18 cellular contexts compared by ENCODE assay signal in genomic region chr17:82678265-82678891, GRCh38. TPM values are rescaled to one million over a fixed set of nuclear protein-coding genes. Genes with fewer than 3 reads are reported as not detected.
DNase-seq lines count a peak whose midpoint lies in the region; ATAC-seq and TF ChIP-seq lines count a peak whose summit lies in the region.
"Had no signal": no experiment of that assay in that cellular context is flagged by ENCODE, and none has a peak within 500 bp of the region (broad histone marks: within the 10 kb centered on the region; RNA-seq: fewer than 3 reads in every experiment).

No MANE protein-coding gene starts in this region.

- intact Hi-C loops in PC-3 (cut with micrococcal nuclease), result no loop called here
- intact Hi-C loops in lower lobe of right lung (cut with DNase I), result no loop called here

- H3K27me3 Mint-ChIP-seq in osteocyte (ENCODE audit: unreplicated experiment), result no peaks in the 10 kb centered on the region
- H3K27me3 Mint-ChIP-seq: naive thymus-derived CD8-positive, alpha-beta T cell; T-helper 17 cell had no signal

- no peaks in the 10 kb centered on the region for H4K20me1 ChIP-seq in BLaER1
- no peaks in the 10 kb centered on the region for H4K20me1 ChIP-seq in PC-3 (ENCODE audit: low read length)

- peaks cover 11% of the 10 kb centered on the region for H3K9me3 ChIP-seq in BLaER1
- 0 out of 2 replicates have a peak, but pooled peaks cover 3% of the 10 kb centered on the region for H3K9me3 ChIP-seq in PC-3 (ENCODE audit: low read length)
- H3K9me3 ChIP-seq in lower lobe of right lung, result peaks cover 9% of the 10 kb centered on the region
- H3K9me3 ChIP-seq: thyroid gland had no signal

- no TSS peak for BruUV-seq in PC-3 (replicated peaks; lab: Mats Ljungman, UMichigan)

- peaks cover 9% of the 10 kb centered on the region for H3K9me3 Mint-ChIP-seq in osteocyte (ENCODE audit: unreplicated experiment)

- H3K9ac ChIP-seq in BLaER1, result no peak overlapping the region
- no peak overlapping the region for H3K9ac ChIP-seq in PC-3 (ENCODE audit: low read length)

- H3K4me1 Mint-ChIP-seq in osteocyte (ENCODE audit: unreplicated experiment), result no peaks in the 10 kb centered on the region
- H3K4me1 Mint-ChIP-seq: activated naive CD8-positive, alpha-beta T cell treated with anti-CD3 and anti-CD28 coated beads, Interleukin-2, amount 10 ng/mL, durations not matched to agents 7 days and 5 days; endodermal cell had no signal

- H3K79me2 ChIP-seq in PC-3 (ENCODE audit: low read length), result no peaks in the 10 kb centered on the region

- H2AFZ ChIP-seq in PC-3 (ENCODE audit: low read length), result peak overlapping the region; percentile 73; the same call in 1 of the 2 replicates

- no peak overlapping the region for H3K4me3 ChIP-seq in BLaER1
- H3K4me3 ChIP-seq in PC-3 (ENCODE audit: low read length), result peak overlapping the region; percentile 41; the same call in 1 of the 2 replicates
- H3K4me3 ChIP-seq in lower lobe of right lung, result peak overlapping the region; percentile 23
- H3K4me3 ChIP-seq: thyroid gland had no signal

- CTCF ChIA-PET in PC-3 (lab: Charles Lee), result no interaction called here

- H3K27ac Mint-ChIP-seq in osteocyte (ENCODE audit: unreplicated experiment), result no peak overlapping the region
- H3K27ac Mint-ChIP-seq: activated naive CD8-positive, alpha-beta T cell treated with anti-CD3 and anti-CD28 coated beads, Interleukin-2, amount 10 ng/mL, durations not matched to agents 7 days and 5 days; endodermal cell; naive thymus-derived CD8-positive, alpha-beta T cell; T-helper 17 cell had no signal

- no peak for TF ChIP-seq CTCF in PC-3 (conservative IDR thresholded peaks at IDR 0.05; ENCODE audit: low read depth, low read length)
- TF ChIP-seq CTCF in lower lobe of right lung (IDR thresholded peaks at IDR 0.05), result no peak
- TF ChIP-seq CTCF in osteocyte (IDR thresholded peaks at IDR 0.05), result no peak

- H3K4me3 Mint-ChIP-seq in osteocyte (ENCODE audit: unreplicated experiment), result no peak overlapping the region
- H3K4me3 Mint-ChIP-seq: activated naive CD8-positive, alpha-beta T cell treated with anti-CD3 and anti-CD28 coated beads, Interleukin-2, amount 10 ng/mL, durations not matched to agents 7 days and 5 days; endodermal cell; naive thymus-derived CD8-positive, alpha-beta T cell; T-helper 17 cell had no signal

- 0 out of 2 replicates have a peak, but pooled peaks cover 5% of the 10 kb centered on the region for H3K36me3 ChIP-seq in BLaER1
- H3K36me3 ChIP-seq in PC-3 (ENCODE audit: low read depth, low read length), result peaks cover 5% of the 10 kb centered on the region; the same call in 1 of the 2 replicates
- H3K36me3 ChIP-seq in lower lobe of right lung, result no peaks in the 10 kb centered on the region
- H3K36me3 ChIP-seq: thyroid gland had no signal

- POLR2A ChIA-PET in PC-3 (lab: Charles Lee; ENCODE audit: unreplicated experiment), result no interaction called here

- H3K27ac ChIP-seq in BLaER1, result no peak overlapping the region
- H3K27ac ChIP-seq in PC-3 (ENCODE audit: low read length), result no peak overlapping the region
- H3K27ac ChIP-seq in lower lobe of right lung, result no peak overlapping the region
- H3K27ac ChIP-seq: thyroid gland had no signal

- no peaks in the 10 kb centered on the region for H3F3A ChIP-seq in PC-3 (ENCODE audit: low read length, unreplicated experiment)

- H3K9me2 ChIP-seq in PC-3 (replicated peaks; ENCODE audit: low read length), result no peaks in the 10 kb centered on the region

- no peaks in the 10 kb centered on the region for H3K27me3 ChIP-seq in BLaER1
- H3K27me3 ChIP-seq in PC-3 (ENCODE audit: low read length), result no peaks in the 10 kb centered on the region
- H3K27me3 ChIP-seq in lower lobe of right lung (ENCODE audit: low read depth), result no peaks in the 10 kb centered on the region
- H3K27me3 ChIP-seq: thyroid gland had no signal

- ATAC-seq in PC-3, result peak; percentile 80
- ATAC-seq in lower lobe of right lung, result peak; percentile 65 to 80
- no peak for ATAC-seq in HG02852 (IDR thresholded peaks at IDR 0.05; ENCODE audit: unreplicated experiment)
- ATAC-seq in GM19023 (IDR thresholded peaks at IDR 0.05; ENCODE audit: unreplicated experiment), result no peak
- ATAC-seq: naive thymus-derived CD8-positive, alpha-beta T cell; T-helper 17 cell had no signal

- H3K4me2 ChIP-seq in BLaER1, result peak overlapping the region; percentile 52
- H3K4me2 ChIP-seq in PC-3 (ENCODE audit: low read length), result peak overlapping the region; percentile 44

- H3K4me1 ChIP-seq in BLaER1 (peaks cover 32% of the 10 kb centered on the region), PC-3 (ENCODE audit: insufficient read depth, low read length) (no peaks in the 10 kb centered on the region), lower lobe of right lung (no peaks in the 10 kb centered on the region)
- H3K4me1 ChIP-seq: thyroid gland had no signal

- DNase-seq in MV-4-11 (lab: John Stamatoyannopoulos, UW), result peak; percentile 64
- DNase-seq in PC-3, result no peak
- no peak for DNase-seq in lower lobe of right lung
- DNase-seq in stimulated activated CD4-positive, alpha-beta T cell treated with anti-CD3 and anti-CD28 coated beads, Interleukin-4, amount 100 ng/mL, for 24 hours, result no peak
- no peak for DNase-seq in osteocyte (ENCODE audit: extremely low spot score, unreplicated experiment)
- DNase-seq: activated CD4-positive, alpha-beta T cell treated with anti-CD3 and anti-CD28 coated beads for 4 hours; activated naive CD8-positive, alpha-beta T cell treated with anti-CD3 and anti-CD28 coated beads, Interleukin-2, amount 10 ng/mL, durations not matched to agents 7 days and 5 days; activated T-cell treated with anti-CD3 and anti-CD28 coated beads, Interleukin-2, amount 50 U/mL, for 1 hour; endodermal cell; naive thymus-derived CD8-positive, alpha-beta T cell; NCI-H2227 treated with DMSO at 0.1 percent for 48 hours; RPMI8226; stimulated activated CD4-positive, alpha-beta T cell treated with anti-CD3 and anti-CD28 coated beads, Interleukin-2, amount 100 ng/mL, for 24 hours; T-helper 17 cell; thyroid gland had no signal

- peaks cover 7% of the 10 kb centered on the region for H3K36me3 Mint-ChIP-seq in osteocyte (ENCODE audit: unreplicated experiment)
- H3K36me3 Mint-ChIP-seq: activated naive CD8-positive, alpha-beta T cell treated with anti-CD3 and anti-CD28 coated beads, Interleukin-2, amount 10 ng/mL, durations not matched to agents 7 days and 5 days had no signal

RNA-seq across cellular contexts. Expression of gene RAB40B, which starts 20.1 kb away (rescaled TPM):
- total RNA-seq in PC-3 (2014; rRNA removed) (16.5 and 22.4 TPM in 2 replicates), lower lobe of right lung (10.2 TPM), osteocyte (13.4 and 14.7 TPM in 2 replicates)

RNA-seq across cellular contexts. Expression of gene WDR45B, which starts 30.1 kb away (rescaled TPM):
- 101 and 110 TPM in 2 replicates for total RNA-seq in PC-3 (2014; rRNA removed)
- total RNA-seq in lower lobe of right lung, result 66.1 TPM
- total RNA-seq in osteocyte, result 75.6 and 78.5 TPM in 2 replicates

RNA-seq across cellular contexts. Expression of gene FN3KRP, which starts 38.1 kb away (rescaled TPM):
- total RNA-seq in PC-3 (2014; rRNA removed) (32.9 and 37.4 TPM in 2 replicates), lower lobe of right lung (28.1 TPM), osteocyte (31.7 and 33.0 TPM in 2 replicates)

RNA-seq across cellular contexts. Expression of gene FN3K, which starts 57.0 kb away (rescaled TPM):
- total RNA-seq in PC-3 (2014; rRNA removed) (8.4 and 14.7 TPM in 2 replicates), lower lobe of right lung (27.9 TPM), osteocyte (22.9 and 25.2 TPM in 2 replicates)

Comparison
In these comparisons a context has a peak if more than half of its experiments do, and no peak if none do; other contexts are left out.
1. ATAC-seq: peak in PC-3 (single experiment) and lower lobe of right lung (2 of 2); none in HG02852 (single experiment) and GM19023 (single experiment).